In the genomic region with DNA sequence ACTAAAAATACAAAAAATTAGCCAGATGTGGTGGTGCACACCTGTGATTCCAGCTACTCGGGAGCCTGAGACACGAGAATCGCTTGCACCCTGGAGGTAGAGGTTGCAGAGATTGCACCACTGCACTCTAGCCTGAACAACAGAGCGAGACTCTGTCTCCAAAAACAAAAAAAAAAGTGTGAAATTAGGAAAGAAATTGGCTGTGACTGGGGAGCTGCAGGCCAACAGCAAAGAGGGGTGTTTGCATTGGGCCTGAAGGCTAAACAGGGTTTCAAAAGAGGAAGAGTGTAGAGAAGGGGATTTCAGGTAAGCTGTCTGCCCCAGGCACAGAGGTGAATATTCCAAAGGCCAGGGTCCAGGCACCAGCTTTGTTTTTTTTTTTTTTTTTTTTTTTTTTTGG, we compare ENCODE assay signal across 1 cellular context.
TF ChIP-seq lines count a peak whose summit lies in the region.

No MANE protein-coding gene starts in this region.

TF ChIP-seq in HepG2, 621 proteins besides CTCF, POLR2A, EP300 and RAD21 (continued from another document and continues in another):
- no peak for TF ChIP-seq ZNF468 (CRISPR knock-in tag; IDR thresholded peaks at IDR 0.05)
- no peak for TF ChIP-seq ZNF703 (CRISPR knock-in tag; IDR thresholded peaks at IDR 0.05; ENCODE audit: borderline replicate concordance)
- TF ChIP-seq, protein P1, sequence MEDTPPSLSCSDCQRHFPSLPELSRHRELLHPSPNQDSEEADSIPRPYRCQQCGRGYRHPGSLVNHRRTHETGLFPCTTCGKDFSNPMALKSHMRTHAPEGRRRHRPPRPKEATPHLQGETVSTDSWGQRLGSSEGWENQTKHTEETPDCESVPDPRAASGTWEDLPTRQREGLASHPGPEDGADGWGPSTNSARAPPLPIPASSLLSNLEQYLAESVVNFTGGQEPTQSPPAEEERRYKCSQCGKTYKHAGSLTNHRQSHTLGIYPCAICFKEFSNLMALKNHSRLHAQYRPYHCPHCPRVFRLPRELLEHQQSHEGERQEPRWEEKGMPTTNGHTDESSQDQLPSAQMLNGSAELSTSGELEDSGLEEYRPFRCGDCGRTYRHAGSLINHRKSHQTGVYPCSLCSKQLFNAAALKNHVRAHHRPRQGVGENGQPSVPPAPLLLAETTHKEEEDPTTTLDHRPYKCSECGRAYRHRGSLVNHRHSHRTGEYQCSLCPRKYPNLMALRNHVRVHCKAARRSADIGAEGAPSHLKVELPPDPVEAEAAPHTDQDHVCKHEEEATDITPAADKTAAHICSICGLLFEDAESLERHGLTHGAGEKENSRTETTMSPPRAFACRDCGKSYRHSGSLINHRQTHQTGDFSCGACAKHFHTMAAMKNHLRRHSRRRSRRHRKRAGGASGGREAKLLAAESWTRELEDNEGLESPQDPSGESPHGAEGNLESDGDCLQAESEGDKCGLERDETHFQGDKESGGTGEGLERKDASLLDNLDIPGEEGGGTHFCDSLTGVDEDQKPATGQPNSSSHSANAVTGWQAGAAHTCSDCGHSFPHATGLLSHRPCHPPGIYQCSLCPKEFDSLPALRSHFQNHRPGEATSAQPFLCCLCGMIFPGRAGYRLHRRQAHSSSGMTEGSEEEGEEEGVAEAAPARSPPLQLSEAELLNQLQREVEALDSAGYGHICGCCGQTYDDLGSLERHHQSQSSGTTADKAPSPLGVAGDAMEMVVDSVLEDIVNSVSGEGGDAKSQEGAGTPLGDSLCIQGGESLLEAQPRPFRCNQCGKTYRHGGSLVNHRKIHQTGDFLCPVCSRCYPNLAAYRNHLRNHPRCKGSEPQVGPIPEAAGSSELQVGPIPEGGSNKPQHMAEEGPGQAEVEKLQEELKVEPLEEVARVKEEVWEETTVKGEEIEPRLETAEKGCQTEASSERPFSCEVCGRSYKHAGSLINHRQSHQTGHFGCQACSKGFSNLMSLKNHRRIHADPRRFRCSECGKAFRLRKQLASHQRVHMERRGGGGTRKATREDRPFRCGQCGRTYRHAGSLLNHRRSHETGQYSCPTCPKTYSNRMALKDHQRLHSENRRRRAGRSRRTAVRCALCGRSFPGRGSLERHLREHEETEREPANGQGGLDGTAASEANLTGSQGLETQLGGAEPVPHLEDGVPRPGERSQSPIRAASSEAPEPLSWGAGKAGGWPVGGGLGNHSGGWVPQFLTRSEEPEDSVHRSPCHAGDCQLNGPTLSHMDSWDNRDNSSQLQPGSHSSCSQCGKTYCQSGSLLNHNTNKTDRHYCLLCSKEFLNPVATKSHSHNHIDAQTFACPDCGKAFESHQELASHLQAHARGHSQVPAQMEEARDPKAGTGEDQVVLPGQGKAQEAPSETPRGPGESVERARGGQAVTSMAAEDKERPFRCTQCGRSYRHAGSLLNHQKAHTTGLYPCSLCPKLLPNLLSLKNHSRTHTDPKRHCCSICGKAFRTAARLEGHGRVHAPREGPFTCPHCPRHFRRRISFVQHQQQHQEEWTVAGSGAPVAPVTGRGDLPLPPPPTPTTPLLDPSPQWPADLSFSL (CRISPR knock-in tag; IDR thresholded peaks at IDR 0.05): 0 out of 2 replicates have a peak, but pooled peaks have one; percentile 38
- TF ChIP-seq, protein P2, sequence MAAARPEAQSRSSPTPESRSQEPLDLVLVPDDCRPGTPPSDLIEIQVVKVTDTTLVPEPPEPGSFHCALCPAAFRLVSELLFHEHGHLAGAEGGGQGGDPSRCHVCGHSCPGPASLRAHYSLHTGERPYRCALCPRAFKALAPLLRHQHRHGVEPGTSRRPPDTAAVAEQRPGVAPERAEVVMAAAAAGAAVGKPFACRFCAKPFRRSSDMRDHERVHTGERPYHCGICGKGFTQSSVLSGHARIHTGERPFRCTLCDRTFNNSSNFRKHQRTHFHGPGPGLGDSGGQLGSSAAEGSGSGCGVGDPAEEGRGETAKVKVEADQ (CRISPR knock-in tag; IDR thresholded peaks at IDR 0.05; ENCODE audit: borderline replicate concordance): peak; percentile 33; the same call in 1 of the 2 replicates
- TF ChIP-seq, protein P3, sequence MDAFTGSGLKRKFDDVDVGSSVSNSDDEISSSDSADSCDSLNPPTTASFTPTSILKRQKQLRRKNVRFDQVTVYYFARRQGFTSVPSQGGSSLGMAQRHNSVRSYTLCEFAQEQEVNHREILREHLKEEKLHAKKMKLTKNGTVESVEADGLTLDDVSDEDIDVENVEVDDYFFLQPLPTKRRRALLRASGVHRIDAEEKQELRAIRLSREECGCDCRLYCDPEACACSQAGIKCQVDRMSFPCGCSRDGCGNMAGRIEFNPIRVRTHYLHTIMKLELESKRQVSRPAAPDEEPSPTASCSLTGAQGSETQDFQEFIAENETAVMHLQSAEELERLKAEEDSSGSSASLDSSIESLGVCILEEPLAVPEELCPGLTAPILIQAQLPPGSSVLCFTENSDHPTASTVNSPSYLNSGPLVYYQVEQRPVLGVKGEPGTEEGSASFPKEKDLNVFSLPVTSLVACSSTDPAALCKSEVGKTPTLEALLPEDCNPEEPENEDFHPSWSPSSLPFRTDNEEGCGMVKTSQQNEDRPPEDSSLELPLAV (CRISPR knock-in tag; conservative IDR thresholded peaks at IDR 0.05; ENCODE audit: low read depth): no peak
- TF ChIP-seq ZNF446 (CRISPR knock-in tag; IDR thresholded peaks at IDR 0.05): no peak
- TF ChIP-seq, protein P4, sequence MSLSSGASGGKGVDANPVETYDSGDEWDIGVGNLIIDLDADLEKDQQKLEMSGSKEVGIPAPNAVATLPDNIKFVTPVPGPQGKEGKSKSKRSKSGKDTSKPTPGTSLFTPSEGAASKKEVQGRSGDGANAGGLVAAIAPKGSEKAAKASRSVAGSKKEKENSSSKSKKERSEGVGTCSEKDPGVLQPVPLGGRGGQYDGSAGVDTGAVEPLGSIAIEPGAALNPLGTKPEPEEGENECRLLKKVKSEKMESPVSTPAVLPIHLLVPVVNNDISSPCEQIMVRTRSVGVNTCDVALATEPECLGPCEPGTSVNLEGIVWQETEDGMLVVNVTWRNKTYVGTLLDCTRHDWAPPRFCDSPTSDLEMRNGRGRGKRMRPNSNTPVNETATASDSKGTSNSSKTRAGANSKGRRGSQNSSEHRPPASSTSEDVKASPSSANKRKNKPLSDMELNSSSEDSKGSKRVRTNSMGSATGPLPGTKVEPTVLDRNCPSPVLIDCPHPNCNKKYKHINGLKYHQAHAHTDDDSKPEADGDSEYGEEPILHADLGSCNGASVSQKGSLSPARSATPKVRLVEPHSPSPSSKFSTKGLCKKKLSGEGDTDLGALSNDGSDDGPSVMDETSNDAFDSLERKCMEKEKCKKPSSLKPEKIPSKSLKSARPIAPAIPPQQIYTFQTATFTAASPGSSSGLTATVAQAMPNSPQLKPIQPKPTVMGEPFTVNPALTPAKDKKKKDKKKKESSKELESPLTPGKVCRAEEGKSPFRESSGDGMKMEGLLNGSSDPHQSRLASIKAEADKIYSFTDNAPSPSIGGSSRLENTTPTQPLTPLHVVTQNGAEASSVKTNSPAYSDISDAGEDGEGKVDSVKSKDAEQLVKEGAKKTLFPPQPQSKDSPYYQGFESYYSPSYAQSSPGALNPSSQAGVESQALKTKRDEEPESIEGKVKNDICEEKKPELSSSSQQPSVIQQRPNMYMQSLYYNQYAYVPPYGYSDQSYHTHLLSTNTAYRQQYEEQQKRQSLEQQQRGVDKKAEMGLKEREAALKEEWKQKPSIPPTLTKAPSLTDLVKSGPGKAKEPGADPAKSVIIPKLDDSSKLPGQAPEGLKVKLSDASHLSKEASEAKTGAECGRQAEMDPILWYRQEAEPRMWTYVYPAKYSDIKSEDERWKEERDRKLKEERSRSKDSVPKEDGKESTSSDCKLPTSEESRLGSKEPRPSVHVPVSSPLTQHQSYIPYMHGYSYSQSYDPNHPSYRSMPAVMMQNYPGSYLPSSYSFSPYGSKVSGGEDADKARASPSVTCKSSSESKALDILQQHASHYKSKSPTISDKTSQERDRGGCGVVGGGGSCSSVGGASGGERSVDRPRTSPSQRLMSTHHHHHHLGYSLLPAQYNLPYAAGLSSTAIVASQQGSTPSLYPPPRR (CRISPR knock-in tag; IDR thresholded peaks at IDR 0.05; ENCODE audit: borderline replicate concordance): no peak
- TF ChIP-seq ZNF34 (CRISPR knock-in tag; IDR thresholded peaks at IDR 0.05; ENCODE audit: borderline replicate concordance): no peak
- TF ChIP-seq, protein P5, sequence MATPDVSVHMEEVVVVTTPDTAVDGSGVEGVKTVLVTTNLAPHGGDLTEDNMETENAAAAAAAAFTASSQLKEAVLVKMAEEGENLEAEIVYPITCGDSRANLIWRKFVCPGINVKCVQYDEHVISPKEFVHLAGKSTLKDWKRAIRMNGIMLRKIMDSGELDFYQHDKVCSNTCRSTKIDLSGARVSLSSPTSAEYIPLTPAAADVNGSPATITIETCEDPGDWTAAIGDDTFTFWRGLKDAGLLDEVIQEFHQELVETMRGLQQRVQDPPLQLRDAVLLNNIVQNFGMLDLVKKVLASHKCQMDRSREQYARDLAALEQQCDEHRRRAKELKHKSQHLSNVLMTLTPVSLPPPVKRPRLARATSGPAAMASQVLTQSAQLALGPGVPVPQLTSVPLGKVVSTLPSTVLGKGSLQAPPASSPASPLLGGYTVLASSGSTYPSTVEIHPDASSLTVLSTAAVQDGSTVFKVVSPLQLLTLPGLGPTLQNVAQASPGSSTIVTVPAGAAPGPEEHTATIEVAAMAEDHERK (CRISPR knock-in tag; IDR thresholded peaks at IDR 0.05; ENCODE audit: low read depth): no peak
- no peak for TF ChIP-seq ZNF841 (CRISPR knock-in tag; IDR thresholded peaks at IDR 0.05; ENCODE audit: borderline replicate concordance)
- TF ChIP-seq RXRB (CRISPR knock-in tag; IDR thresholded peaks at IDR 0.05; ENCODE audit: borderline replicate concordance): 0 out of 2 replicates have a peak, but pooled peaks have one; percentile 35
- no peak; the same call in 1 of the 2 replicates for TF ChIP-seq NR2C2 (CRISPR knock-in tag; IDR thresholded peaks at IDR 0.05; ENCODE audit: borderline replicate concordance)
- TF ChIP-seq, protein P6, sequence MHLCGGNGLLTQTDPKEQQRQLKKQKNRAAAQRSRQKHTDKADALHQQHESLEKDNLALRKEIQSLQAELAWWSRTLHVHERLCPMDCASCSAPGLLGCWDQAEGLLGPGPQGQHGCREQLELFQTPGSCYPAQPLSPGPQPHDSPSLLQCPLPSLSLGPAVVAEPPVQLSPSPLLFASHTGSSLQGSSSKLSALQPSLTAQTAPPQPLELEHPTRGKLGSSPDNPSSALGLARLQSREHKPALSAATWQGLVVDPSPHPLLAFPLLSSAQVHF (CRISPR knock-in tag; IDR thresholded peaks at IDR 0.05): no peak
- TF ChIP-seq ZFP82 (CRISPR knock-in tag; IDR thresholded peaks at IDR 0.05; ENCODE audit: borderline replicate concordance): no peak
- no peak for TF ChIP-seq ERF (CRISPR knock-in tag; IDR thresholded peaks at IDR 0.05)
- TF ChIP-seq JUNB (CRISPR knock-in tag; IDR thresholded peaks at IDR 0.05; ENCODE audit: borderline replicate concordance): 0 out of 2 replicates have a peak, but pooled peaks have one; percentile 57
- TF ChIP-seq EED (CRISPR knock-in tag; IDR thresholded peaks at IDR 0.05): no peak
- TF ChIP-seq, protein P7, sequence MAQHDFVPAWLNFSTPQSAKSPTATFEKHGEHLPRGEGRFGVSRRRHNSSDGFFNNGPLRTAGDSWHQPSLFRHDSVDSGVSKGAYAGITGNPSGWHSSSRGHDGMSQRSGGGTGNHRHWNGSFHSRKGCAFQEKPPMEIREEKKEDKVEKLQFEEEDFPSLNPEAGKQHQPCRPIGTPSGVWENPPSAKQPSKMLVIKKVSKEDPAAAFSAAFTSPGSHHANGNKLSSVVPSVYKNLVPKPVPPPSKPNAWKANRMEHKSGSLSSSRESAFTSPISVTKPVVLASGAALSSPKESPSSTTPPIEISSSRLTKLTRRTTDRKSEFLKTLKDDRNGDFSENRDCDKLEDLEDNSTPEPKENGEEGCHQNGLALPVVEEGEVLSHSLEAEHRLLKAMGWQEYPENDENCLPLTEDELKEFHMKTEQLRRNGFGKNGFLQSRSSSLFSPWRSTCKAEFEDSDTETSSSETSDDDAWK (CRISPR knock-in tag; IDR thresholded peaks at IDR 0.05): no peak
- no peak for TF ChIP-seq ZSCAN29 (CRISPR knock-in tag; conservative IDR thresholded peaks at IDR 0.05)
- no peak for TF ChIP-seq EHMT2 (IDR thresholded peaks at IDR 0.05; ENCODE audit: borderline replicate concordance, low read depth, low read length)
- no peak for TF ChIP-seq HCFC1 (IDR thresholded peaks at IDR 0.05; ENCODE audit: low read depth, low read length)
- no peak for TF ChIP-seq TMF1 (CRISPR knock-in tag; IDR thresholded peaks at IDR 0.05; ENCODE audit: low read depth)
- 0 out of 2 replicates have a peak, but pooled peaks have one; percentile 26 for TF ChIP-seq HOXA3 (CRISPR knock-in tag; IDR thresholded peaks at IDR 0.05)
- TF ChIP-seq, protein P8, sequence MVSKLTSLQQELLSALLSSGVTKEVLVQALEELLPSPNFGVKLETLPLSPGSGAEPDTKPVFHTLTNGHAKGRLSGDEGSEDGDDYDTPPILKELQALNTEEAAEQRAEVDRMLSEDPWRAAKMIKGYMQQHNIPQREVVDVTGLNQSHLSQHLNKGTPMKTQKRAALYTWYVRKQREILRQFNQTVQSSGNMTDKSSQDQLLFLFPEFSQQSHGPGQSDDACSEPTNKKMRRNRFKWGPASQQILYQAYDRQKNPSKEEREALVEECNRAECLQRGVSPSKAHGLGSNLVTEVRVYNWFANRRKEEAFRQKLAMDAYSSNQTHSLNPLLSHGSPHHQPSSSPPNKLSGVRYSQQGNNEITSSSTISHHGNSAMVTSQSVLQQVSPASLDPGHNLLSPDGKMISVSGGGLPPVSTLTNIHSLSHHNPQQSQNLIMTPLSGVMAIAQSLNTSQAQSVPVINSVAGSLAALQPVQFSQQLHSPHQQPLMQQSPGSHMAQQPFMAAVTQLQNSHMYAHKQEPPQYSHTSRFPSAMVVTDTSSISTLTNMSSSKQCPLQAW (CRISPR knock-in tag; IDR thresholded peaks at IDR 0.05): peak; percentile 9; the same call in 1 of the 2 replicates
- no peak for TF ChIP-seq ZKSCAN5 (CRISPR knock-in tag; IDR thresholded peaks at IDR 0.05)
- TF ChIP-seq ZNF629 (CRISPR knock-in tag; conservative IDR thresholded peaks at IDR 0.05): no peak
- TF ChIP-seq ZNF256 (CRISPR knock-in tag; conservative IDR thresholded peaks at IDR 0.05): no peak
- TF ChIP-seq, protein P9, sequence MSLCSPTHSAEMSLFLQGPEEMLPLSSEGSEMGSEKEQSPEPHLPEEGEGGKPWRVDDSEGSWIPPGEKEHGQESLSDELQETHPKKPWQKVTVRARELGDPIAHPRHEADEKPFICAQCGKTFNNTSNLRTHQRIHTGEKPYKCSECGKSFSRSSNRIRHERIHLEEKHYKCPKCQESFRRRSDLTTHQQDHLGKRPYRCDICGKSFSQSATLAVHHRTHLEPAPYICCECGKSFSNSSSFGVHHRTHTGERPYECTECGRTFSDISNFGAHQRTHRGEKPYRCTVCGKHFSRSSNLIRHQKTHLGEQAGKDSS (CRISPR knock-in tag; IDR thresholded peaks at IDR 0.05; ENCODE audit: borderline replicate concordance, low read depth): no peak
- TF ChIP-seq NFATC3 (CRISPR knock-in tag; IDR thresholded peaks at IDR 0.05): no peak
- no peak for TF ChIP-seq NCOA2 (CRISPR knock-in tag; IDR thresholded peaks at IDR 0.05)
- no peak for TF ChIP-seq MTF1 (CRISPR knock-in tag; IDR thresholded peaks at IDR 0.05)
- TF ChIP-seq GFI1 (CRISPR knock-in tag; IDR thresholded peaks at IDR 0.05; ENCODE audit: borderline replicate concordance): peak; percentile 53; the same call in 1 of the 2 replicates
- no peak for TF ChIP-seq ZNF768 (CRISPR knock-in tag; IDR thresholded peaks at IDR 0.05)
- TF ChIP-seq TEAD3 (CRISPR knock-in tag; optimal IDR thresholded peaks at IDR 0.05; ENCODE audit: borderline replicate concordance): no peak
- TF ChIP-seq HOXA7 (CRISPR knock-in tag; IDR thresholded peaks at IDR 0.05): no peak
- peak; percentile 83 for TF ChIP-seq HNF4A (CRISPR knock-in tag; IDR thresholded peaks at IDR 0.05)
